ENCODE assay signal across 25 cellular contexts in the genomic region with DNA sequence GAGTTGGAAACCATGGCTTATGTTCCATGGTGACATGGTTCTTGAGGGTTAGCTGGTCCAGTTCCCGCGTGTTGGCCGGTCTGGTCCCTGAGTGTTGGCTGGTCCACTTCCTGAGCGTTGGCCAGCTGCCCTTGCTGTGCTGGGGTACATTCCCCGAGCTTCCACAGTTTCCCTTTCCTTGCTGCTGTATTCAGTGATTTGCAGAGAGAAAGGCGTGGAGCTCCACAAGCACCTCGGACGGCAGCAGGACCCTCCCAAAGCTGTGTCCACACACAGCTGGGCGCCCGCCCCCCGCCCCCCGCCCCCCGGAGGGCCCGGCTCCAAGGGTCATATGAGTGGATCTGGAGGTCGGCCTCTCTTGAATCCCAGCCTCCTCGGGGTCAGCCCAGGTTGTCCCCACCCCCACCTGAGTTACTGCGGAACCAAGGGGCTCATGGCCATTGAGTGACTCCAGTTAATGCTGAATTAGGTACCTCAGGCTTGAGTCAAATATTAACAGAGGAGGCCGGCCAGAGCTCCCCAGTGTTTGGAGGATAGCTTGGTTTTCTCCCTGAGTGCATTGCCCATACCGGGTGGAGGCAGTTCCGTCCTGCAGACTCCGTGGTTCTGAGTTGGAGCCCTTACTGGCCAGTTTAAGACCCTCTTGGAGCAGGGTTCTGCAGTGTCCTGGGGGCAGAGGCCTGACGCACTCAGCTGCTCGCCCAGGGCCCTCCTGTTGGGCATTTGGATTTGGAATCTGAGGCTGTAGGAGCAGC. TPM values are rescaled to one million over a fixed set of nuclear protein-coding genes. Genes with fewer than 3 reads are reported as not detected.
A peak's percentile ranks its signal among the peaks of the same experiment; 100 is the strongest.
DNase-seq lines count a peak whose midpoint lies in the region; ATAC-seq and TF ChIP-seq lines count a peak whose summit lies in the region.
"Had no signal": no experiment of that assay in that cellular context is flagged by ENCODE, and none has a peak within 500 bp of the region (broad histone marks: within the 10 kb centered on the region; RNA-seq: fewer than 3 reads in every experiment).

No MANE protein-coding gene starts in this region.

- in situ Hi-C loops in ACHN (cut with HindIII; ENCODE audit: low pct_ligation_motif_present, low pct_unique_long_range_greater_than_20kb, low sequenced_read_pairs) = no loop called here

- peak overlapping the region; percentile 39 to 65 for H3K27ac ChIP-seq in ascending aorta
- H3K27ac ChIP-seq in hepatocyte = peak overlapping the region; percentile 58
- H3K27ac ChIP-seq in ovary = no peak overlapping the region
- H3K27ac ChIP-seq: BLaER1, breast epithelium, GM23248, HL-60, right lobe of liver, RWPE1 had no signal

- H3K4me3 ChIP-seq in ascending aorta (no peak overlapping the region), hepatocyte (no peak overlapping the region), ovary (no peak overlapping the region)
- H3K4me3 ChIP-seq: BLaER1, breast epithelium, dorsolateral prefrontal cortex, GM23248, K562, lung, right lobe of liver had no signal

- WGBS in hepatocyte (ENCODE audit: low lambda C conversion rate, missing lambda C conversion rate) = 67% methylated on average over 14 of the region's 23 CpGs
- 76 to 85% (median 85%) methylated on average over 23 of the region's 23 CpGs for WGBS in ovary, 3 donors

- TF ChIP-seq POLR2A in ovary (IDR thresholded peaks at IDR 0.05) = no peak

- H3K9me3 ChIP-seq in ascending aorta (no peaks in the 10 kb centered on the region), hepatocyte (ENCODE audit: low read depth) (no peaks in the 10 kb centered on the region), ovary (no peaks in the 10 kb centered on the region)
- H3K9me3 ChIP-seq: BLaER1, breast epithelium, right lobe of liver had no signal

- H3K9me2 ChIP-seq in hepatocyte (replicated peaks; ENCODE audit: insufficient read depth) = no peaks in the 10 kb centered on the region

- no peak for ATAC-seq in stimulated activated naive CD8-positive, alpha-beta T cell treated with anti-CD3 and anti-CD28 coated beads, Interleukin-15, Interleukin-2, amounts not matched to agents 100 U/mL and 50 U/mL, for 24 hours
- ATAC-seq in HG02870 (IDR thresholded peaks at IDR 0.05; ENCODE audit: unreplicated experiment) = no peak
- ATAC-seq: K562 had no signal

- TF ChIP-seq CTCF in ascending aorta (IDR thresholded peaks at IDR 0.05) (no peak), hepatocyte (IDR thresholded peaks at IDR 0.05; ENCODE audit: poor library complexity) (no peak), ovary (IDR thresholded peaks at IDR 0.05) (no peak)

- H3K4me2 ChIP-seq in hepatocyte = peak overlapping the region; percentile 57
- H3K4me2 ChIP-seq: BLaER1 had no signal

- H3K27me3 ChIP-seq in ascending aorta = no peaks in the 10 kb centered on the region
- H3K27me3 ChIP-seq in hepatocyte = no peaks in the 10 kb centered on the region
- no peaks in the 10 kb centered on the region for H3K27me3 ChIP-seq in ovary
- H3K27me3 ChIP-seq: BLaER1, breast epithelium, dorsolateral prefrontal cortex, right lobe of liver had no signal

- no peak for TF ChIP-seq EP300 in ovary (IDR thresholded peaks at IDR 0.05)

- H3K79me2 ChIP-seq in hepatocyte = peaks cover 74% of the 10 kb centered on the region

- no peaks in the 10 kb centered on the region for H4K20me1 ChIP-seq in hepatocyte (ENCODE audit: insufficient read depth, poor library complexity, severe bottlenecking)
- H4K20me1 ChIP-seq: BLaER1 had no signal

- H3K36me3 ChIP-seq in ascending aorta = no peaks in the 10 kb centered on the region
- H3K36me3 ChIP-seq in hepatocyte (replicated peaks; ENCODE audit: insufficient read depth, low read depth) = no peaks in the 10 kb centered on the region
- no peaks in the 10 kb centered on the region for H3K36me3 ChIP-seq in ovary
- H3K36me3 ChIP-seq: BLaER1, breast epithelium, right lobe of liver had no signal

- DNase-seq in ACHN = peak; percentile 70
- DNase-seq in ascending aorta (ENCODE audit: low spot score in 2 of 2) = no peak
- no peak for DNase-seq in hepatocyte (ENCODE audit: low spot score)
- peak in 3 of 5 donors; percentile 30 to 40 (median 33) for DNase-seq in ovary
- DNase-seq in stimulated activated naive CD8-positive, alpha-beta T cell treated with anti-CD3 and anti-CD28 coated beads, Interleukin-15, Interleukin-2, amounts not matched to agents 100 U/mL and 50 U/mL, for 24 hours = no peak
- DNase-seq in Ammon's horn (ENCODE audit: low spot score) = no peak
- DNase-seq in cerebellar nuclear complex (lab: John Stamatoyannopoulos, UW) = no peak
- DNase-seq: activated B cell treated with CpG ODN at 0.5 μM for 24 hours; activated CD4-positive, alpha-beta T cell treated with anti-CD3 and anti-CD28 coated beads, Interleukin-2, amount 50 U/mL, for 48 hours; activated gamma-delta T cell treated with Interleukin-2 at 50 U/mL for 16 hours; COR-L47; dorsolateral prefrontal cortex; GM23248; MM.1S; NCI-H526 treated with DMSO at 0.1 percent for 48 hours; nucleus accumbens; T1000 had no signal

- intact Hi-C loops in ascending aorta (cut with DNase I) (no loop called here), ovary (cut with DNase I) (loop anchor here in 1 of 4 donors (5.0 kb wide), 1 partner anchor 61 kb away; no protein-coding TSS in a partner anchor)

- H3K4me1 ChIP-seq in ascending aorta (peaks cover 4 to 58% of the 10 kb centered on the region in 2 donors), hepatocyte (ENCODE audit: insufficient read depth) (peaks cover 31% of the 10 kb centered on the region), ovary (ENCODE audit: insufficient read depth) (peaks cover 7% of the 10 kb centered on the region)
- H3K4me1 ChIP-seq: right lobe of liver had no signal

- no peak overlapping the region for H2AFZ ChIP-seq in hepatocyte
- H2AFZ ChIP-seq: GM23248 had no signal

RNA-seq across cellular contexts. Expression of a gene that starts 18.4 kb away (rescaled TPM):
- total RNA-seq in ascending aorta (699 TPM), hepatocyte (67.3 and 97.1 TPM in 2 replicates), ovary (100 to 1,000 TPM; 141 to 353 (median 270) TPM)
- polyA plus RNA-seq in hepatocyte (140 and 178 TPM in 2 replicates), ovary (100 to 1,000 TPM in 1 of 2 donors, 10 to 100 TPM in 1; 11.1 to 201 TPM)

Comparison
In these comparisons a context has a peak if more than half of its experiments do, and no peak if none do; other contexts are left out.
1. DNase-seq: peak in ACHN (single experiment) and ovary (3 of 5); none in ascending aorta (0 of 2), hepatocyte (single experiment), stimulated activated naive CD8-positive, alpha-beta T cell treated with anti-CD3 and anti-CD28 coated beads, Interleukin-15, Interleukin-2, amounts not matched to agents 100 U/mL and 50 U/mL, for 24 hours (single experiment), Ammon's horn (single experiment) and cerebellar nuclear complex (0 of 2).
2. H3K27ac ChIP-seq: peak in ascending aorta (2 of 2) and hepatocyte (single experiment); none in ovary (0 of 2).